ENCODE assay signal across 18 cellular contexts in the genomic region with DNA sequence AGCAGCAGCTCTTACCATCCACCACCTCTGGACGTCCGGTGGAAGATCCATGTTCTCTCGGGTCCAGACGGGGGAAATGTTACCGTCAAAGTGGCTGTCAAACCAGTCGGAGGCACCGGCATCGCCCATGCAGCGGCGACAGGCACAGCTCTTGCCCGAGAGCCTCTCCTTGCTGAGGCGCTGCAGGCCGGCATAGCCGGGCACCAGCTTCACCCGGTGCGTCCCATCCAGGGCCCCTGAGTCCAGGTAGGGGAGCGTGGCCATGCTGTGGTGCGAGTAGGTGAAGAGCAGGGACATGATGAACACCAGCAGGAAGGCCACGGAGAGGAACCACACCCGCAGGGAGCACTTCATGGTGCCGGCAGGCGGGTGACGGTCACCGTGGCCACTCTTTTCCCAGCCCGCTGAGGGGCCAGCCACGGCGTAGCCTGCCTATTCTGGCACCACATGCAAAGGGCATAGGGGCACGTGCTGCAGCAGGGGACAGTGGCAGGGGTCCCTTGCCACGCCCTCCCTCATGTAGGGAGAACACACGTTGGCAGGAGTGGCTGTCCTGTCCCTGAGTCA. TPM values are rescaled to one million over a fixed set of nuclear protein-coding genes. Genes with fewer than 3 reads are reported as not detected.
DNase-seq lines count a peak whose midpoint lies in the region; ATAC-seq and TF ChIP-seq lines count a peak whose summit lies in the region.
"Had no signal": no experiment of that assay in that cellular context is flagged by ENCODE, and none has a peak within 500 bp of the region (broad histone marks: within the 10 kb centered on the region; RNA-seq: fewer than 3 reads in every experiment).

No MANE protein-coding gene starts in this region.

- no peak overlapping the region for H3K4me3 Mint-ChIP-seq in glutamatergic neuron (ENCODE audit: unreplicated experiment)
- H3K4me3 Mint-ChIP-seq: CD4-positive, alpha-beta T cell; HFFc6 had no signal

- CTCF ChIA-PET in RWPE1 (lab: Yijun Ruan, JAX): no interaction called here

- 92% methylated on average over 30 of the region's 30 CpGs for WGBS in right cardiac atrium

- TF ChIP-seq CTCF in cardiac muscle cell (IDR thresholded peaks at IDR 0.05; ENCODE audit: low read depth, low read length) (no peak), RWPE1 (conservative IDR thresholded peaks at IDR 0.05; ENCODE audit: low read depth) (no peak), glutamatergic neuron (IDR thresholded peaks at IDR 0.05; ENCODE audit: partially characterized antibody, unreplicated experiment) (no peak)

- H3K27me3 Mint-ChIP-seq in glutamatergic neuron (ENCODE audit: unreplicated experiment): peaks cover 11% of the 10 kb centered on the region
- H3K27me3 Mint-ChIP-seq: CD4-positive, alpha-beta T cell had no signal

- no peaks in the 10 kb centered on the region for H3K27me3 ChIP-seq in cardiac muscle cell
- no peaks in the 10 kb centered on the region for H3K27me3 ChIP-seq in right cardiac atrium (ENCODE audit: control insufficient read depth, insufficient read depth)

- H3K27ac ChIP-seq in cardiac muscle cell (peak overlapping the region; percentile 27), right cardiac atrium (ENCODE audit: low read length) (no peak overlapping the region), RWPE1 (peak overlapping the region; percentile 9; the same call in 1 of the 2 replicates)
- H3K27ac ChIP-seq: 22Rv1, A549, C4-2B had no signal

- peaks cover 13% of the 10 kb centered on the region for H3K36me3 ChIP-seq in cardiac muscle cell

- H3K9me3 Mint-ChIP-seq in glutamatergic neuron (ENCODE audit: unreplicated experiment): peaks cover 15% of the 10 kb centered on the region
- H3K9me3 Mint-ChIP-seq: CD4-positive, alpha-beta T cell; HFFc6 had no signal

- peaks cover 43% of the 10 kb centered on the region for H3K4me1 Mint-ChIP-seq in glutamatergic neuron (ENCODE audit: low read depth, unreplicated experiment)

- H3K4me3 ChIP-seq in cardiac muscle cell (no peak overlapping the region), right cardiac atrium (ENCODE audit: low read length) (no peak overlapping the region)
- H3K4me3 ChIP-seq: A549 had no signal

- H3K4me1 ChIP-seq in cardiac muscle cell (ENCODE audit: low read depth) (peaks cover 8% of the 10 kb centered on the region), right cardiac atrium (ENCODE audit: control insufficient read depth, insufficient read depth, low read length) (no peaks in the 10 kb centered on the region)

- no peak for DNase-seq in cardiac muscle cell (ENCODE audit: low read depth in 1 of 2, low spot score in 1 of 2)
- DNase-seq in right cardiac atrium: no peak
- no peak for DNase-seq in RWPE1 (ENCODE audit: low spot score)
- DNase-seq in glutamatergic neuron: no peak
- no peak for DNase-seq in NCI-H1417 (lab: John Stamatoyannopoulos, UW)
- DNase-seq in kidney glomerular epithelial cell (lab: John Stamatoyannopoulos, UW): no peak
- DNase-seq: AML-193; Caco-2; CD4-positive, alpha-beta T cell; DMS79; GDM1; HCEC 1CT; HFFc6; KBM-7 had no signal

- peak overlapping the region; percentile 94 for H3K27ac Mint-ChIP-seq in glutamatergic neuron (ENCODE audit: unreplicated experiment)
- H3K27ac Mint-ChIP-seq: CD4-positive, alpha-beta T cell; HFFc6 had no signal

- POLR2A ChIA-PET in RWPE1 (lab: Yijun Ruan, JAX; ENCODE audit: low non-redundant PET): no interaction called here

- H3K36me3 Mint-ChIP-seq in glutamatergic neuron (ENCODE audit: unreplicated experiment): no peaks in the 10 kb centered on the region

- intact Hi-C loops in right cardiac atrium (cut with DNase I): loop anchor here in 2 of 4 donors (10.0 kb wide), 1 partner anchor 77 kb away; no protein-coding TSS in a partner anchor

- ATAC-seq in right cardiac atrium (no peak), GM21723 (IDR thresholded peaks at IDR 0.05; ENCODE audit: unreplicated experiment) (no peak)
- ATAC-seq: A549 had no signal

- no peaks in the 10 kb centered on the region for H3K9me3 ChIP-seq in cardiac muscle cell (ENCODE audit: low read depth)
- H3K9me3 ChIP-seq in right cardiac atrium (ENCODE audit: control insufficient read depth, low read length): no peaks in the 10 kb centered on the region
- H3K9me3 ChIP-seq: A549, Caco-2 had no signal

RNA-seq across cellular contexts. Expression of a gene that starts 40.6 kb away (rescaled TPM):
- total RNA-seq in cardiac muscle cell: 87.3 and 115 TPM in 2 replicates
- polyA plus RNA-seq in cardiac muscle cell: 46.1 and 50.9 TPM in 2 replicates
- total RNA-seq in right cardiac atrium: 10 to 100 TPM; 15.4 to 21.3 (median 19.9) TPM
- polyA plus RNA-seq in right cardiac atrium: 13.3 TPM
- 134 TPM for total RNA-seq in glutamatergic neuron (ENCODE audit: unreplicated experiment)

RNA-seq across cellular contexts. Expression of a gene that starts 51.6 kb away (rescaled TPM):
- total RNA-seq in cardiac muscle cell (67.5 and 69.8 TPM in 2 replicates), right cardiac atrium (10 to 100 TPM; 23.0 to 26.2 (median 24.2) TPM), glutamatergic neuron (ENCODE audit: unreplicated experiment) (33.0 TPM)
- polyA plus RNA-seq in cardiac muscle cell (54.3 and 63.6 TPM in 2 replicates), right cardiac atrium (18.4 TPM)

RNA-seq across cellular contexts. Expression of a gene that starts 56.1 kb away (rescaled TPM):
- total RNA-seq in cardiac muscle cell (13.8 and 22.5 TPM in 2 replicates), right cardiac atrium (10 to 100 TPM; 10.4 to 12.3 (median 11.7) TPM), glutamatergic neuron (ENCODE audit: unreplicated experiment) (15.4 TPM)
- polyA plus RNA-seq in cardiac muscle cell (10.2 and 12.0 TPM in 2 replicates), right cardiac atrium (8.3 TPM)
